ENCODE assay signal across 35 cellular contexts in genomic region chr5:38141665-38142064, GRCh38.
"Had no signal": no experiment of that assay in that cellular context is flagged by ENCODE, and none has a peak within 500 bp of the region (broad histone marks: within the 10 kb centered on the region; RNA-seq: fewer than 3 reads in every experiment).

No MANE protein-coding gene starts in this region.

- H3K4me3 ChIP-seq: MG63 had no signal

- H3K36me3 ChIP-seq: MG63 had no signal

- H3K9me3 ChIP-seq: MG63 had no signal

- DNase-seq: Karpas-422, Kasumi-1, MG63, MM.1S, MV-4-11, NCI-H1048, NCI-H1092, NCI-H1092 treated with DMSO at 0.1 percent for 48 hours, NCI-H1105, NCI-H1105 treated with DMSO at 0.1 percent for 48 hours, NCI-H1417, NCI-H1417 treated with DMSO at 0.1 percent for 48 hours, NCI-H1436, NCI-H1436 treated with DMSO at 0.1 percent for 48 hours, NCI-H146, NCI-H1694, NCI-H1694 treated with DMSO at 0.1 percent for 48 hours, NCI-H187, NCI-H187 treated with DMSO at 0.1 percent for 48 hours, NCI-H1930, NCI-H2029, NCI-H2029 treated with DMSO at 0.1 percent for 48 hours, NCI-H2081, NCI-H2081 treated with DMSO at 0.1 percent for 48 hours, NCI-H2107, NCI-H2171, NCI-H2171 treated with DMSO at 0.1 percent for 48 hours, NCI-H2227 treated with DMSO at 0.1 percent for 48 hours, NCI-H226, NCI-H345, NCI-H446, NCI-H446 treated with DMSO at 0.1 percent for 48 hours, NCI-H510A, NCI-H510A treated with DMSO at 0.1 percent for 48 hours, NCI-H524 had no signal
